In genomic region chr13:89514534-89515312, GRCh38 we compare ENCODE assay signal across 9 cellular contexts.
A peak's percentile ranks its signal among the peaks of the same experiment; 100 is the strongest.
DNase-seq lines count a peak whose midpoint lies in the region; ATAC-seq and TF ChIP-seq lines count a peak whose summit lies in the region.
"Had no signal": no experiment of that assay in that cellular context is flagged by ENCODE, and none has a peak within 500 bp of the region (broad histone marks: within the 10 kb centered on the region; RNA-seq: fewer than 3 reads in every experiment).

No MANE protein-coding gene starts in this region.

- H3K36me3 Mint-ChIP-seq in glutamatergic neuron (ENCODE audit: unreplicated experiment): peaks cover 10% of the 10 kb centered on the region
- H3K36me3 Mint-ChIP-seq: memory B cell had no signal

- H3K27me3 ChIP-seq in subcutaneous abdominal adipose tissue (ENCODE audit: control insufficient read depth in 5 of 5, insufficient read depth in 4 of 5, low read length in 5 of 5): no peaks in the 10 kb centered on the region

- H3K9me3 Mint-ChIP-seq in glutamatergic neuron (ENCODE audit: unreplicated experiment): no peaks in the 10 kb centered on the region

- H3K27ac ChIP-seq in subcutaneous abdominal adipose tissue (ENCODE audit: low read depth, low read length): peak overlapping the region; percentile 38

- no peaks in the 10 kb centered on the region for H3K36me3 ChIP-seq in subcutaneous abdominal adipose tissue (ENCODE audit: control insufficient read depth in 5 of 5, insufficient read depth in 5 of 5, low read length in 5 of 5)

- no peaks in the 10 kb centered on the region for H3K27me3 Mint-ChIP-seq in glutamatergic neuron (ENCODE audit: unreplicated experiment)
- H3K27me3 Mint-ChIP-seq: memory B cell had no signal

- in situ Hi-C loops in SK-MEL-5 (cut with HindIII; ENCODE audit: low pct_unique_long_range_greater_than_20kb, low sequenced_read_pairs): no loop called here

- ATAC-seq in GM21825 (IDR thresholded peaks at IDR 0.05; ENCODE audit: unreplicated experiment): no peak

- H3K4me3 ChIP-seq in subcutaneous abdominal adipose tissue (ENCODE audit: low read depth in 1 of 5, low read length in 5 of 5): no peak overlapping the region

- H3K4me1 Mint-ChIP-seq in glutamatergic neuron (ENCODE audit: low read depth, unreplicated experiment): peaks cover 4% of the 10 kb centered on the region
- H3K4me1 Mint-ChIP-seq: memory B cell had no signal

- peak overlapping the region; percentile 28 for H3K27ac Mint-ChIP-seq in glutamatergic neuron (ENCODE audit: unreplicated experiment)
- H3K27ac Mint-ChIP-seq: memory B cell had no signal

- no peak overlapping the region for H3K4me3 Mint-ChIP-seq in glutamatergic neuron (ENCODE audit: unreplicated experiment)
- H3K4me3 Mint-ChIP-seq: memory B cell had no signal

- peak overlapping the region in 1 of 5 donors; percentile 60 for H3K9ac ChIP-seq in subcutaneous abdominal adipose tissue (ENCODE audit: low read length in 5 of 5)

- peak; percentile 15 for DNase-seq in DMS79 treated with DMSO at 0.1 percent for 48 hours (lab: John Stamatoyannopoulos, UW)
- no peak for DNase-seq in DMS79 (lab: John Stamatoyannopoulos, UW)
- peak; percentile 11 for DNase-seq in SK-MEL-5 (ENCODE audit: low read depth, low spot score)
- no peak for DNase-seq in glutamatergic neuron
- DNase-seq in cerebellar cortex (ENCODE audit: low spot score): no peak
- no peak for DNase-seq in activated gamma-delta T cell treated with Interleukin-2 at 50 U/mL for 16 hours

- no peak for TF ChIP-seq CTCF in glutamatergic neuron (IDR thresholded peaks at IDR 0.05; ENCODE audit: partially characterized antibody, unreplicated experiment)

- peaks cover 0 to 11% (median 3%) of the 10 kb centered on the region in 5 donors for H3K4me1 ChIP-seq in subcutaneous abdominal adipose tissue (ENCODE audit: control insufficient read depth in 5 of 5, insufficient read depth in 5 of 5, low read length in 5 of 5)

- no peaks in the 10 kb centered on the region for H3K9me3 ChIP-seq in subcutaneous abdominal adipose tissue (ENCODE audit: control insufficient read depth in 5 of 5, low read length in 5 of 5)

Comparison
In these comparisons a context has a peak if more than half of its experiments do, and no peak if none do; other contexts are left out.
1. DNase-seq: peak in DMS79 treated with DMSO at 0.1 percent for 48 hours (single experiment) and SK-MEL-5 (single experiment); none in DMS79 (single experiment), glutamatergic neuron (single experiment), cerebellar cortex (single experiment) and activated gamma-delta T cell treated with Interleukin-2 at 50 U/mL for 16 hours (single experiment).